Comparison of ENCODE assay signal across 15 cellular contexts in the genomic region with DNA sequence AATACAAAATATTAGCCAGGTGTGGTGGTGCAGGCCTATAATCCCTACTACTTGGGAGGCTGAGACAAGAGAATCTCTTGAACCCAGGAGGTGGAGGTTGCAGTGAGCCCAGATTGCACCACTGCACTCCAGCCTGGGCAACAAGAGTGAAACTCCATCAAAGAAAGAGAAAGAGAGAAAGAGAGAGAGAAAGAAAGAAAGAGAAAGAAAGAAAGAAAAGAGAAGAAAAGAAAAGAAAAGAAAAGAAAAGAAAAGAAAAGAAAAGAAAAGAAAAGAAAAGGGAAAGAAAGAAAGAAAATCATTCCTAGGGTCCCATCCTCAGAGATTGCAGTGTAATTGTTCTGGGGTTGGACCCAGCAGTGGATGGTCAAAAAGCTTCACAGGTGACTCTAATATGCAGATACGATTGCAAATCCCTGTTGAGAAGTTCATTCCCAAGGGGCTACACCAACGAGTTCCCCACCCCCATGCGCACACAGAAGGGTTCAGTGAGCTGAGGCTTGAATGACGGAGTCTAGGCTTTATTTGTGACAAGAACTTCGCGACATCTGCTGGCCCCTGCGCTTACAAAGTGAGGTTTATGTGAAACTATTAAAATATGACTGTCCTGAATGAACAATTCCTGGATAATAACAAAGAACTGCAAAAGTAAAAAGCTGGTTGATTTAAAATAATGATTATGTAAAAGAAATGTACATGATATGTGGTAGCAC. TPM values are rescaled to one million over a fixed set of nuclear protein-coding genes. Genes with fewer than 3 reads are reported as not detected.
A peak's percentile ranks its signal among the peaks of the same experiment; 100 is the strongest.
DNase-seq lines count a peak whose midpoint lies in the region; FAIRE-seq lines count a peak whose summit lies in the region.
"Had no signal": no experiment of that assay in that cellular context is flagged by ENCODE, and none has a peak within 500 bp of the region (broad histone marks: within the 10 kb centered on the region; RNA-seq: fewer than 3 reads in every experiment).

No MANE protein-coding gene starts in this region.

- H3K4me3 ChIP-seq in HUES48 (ENCODE audit: low read depth, low read length) (peak overlapping the region; percentile 31; the same call in 1 of the 2 replicates), SK-N-MC (peak overlapping the region; percentile 97), muscle layer of colon (ENCODE audit: low read depth in 1 of 2, low read length in 2 of 2) (no peak overlapping the region), small intestine (ENCODE audit: low read depth in 1 of 2, low read length in 2 of 2) (no peak overlapping the region)

- no peak overlapping the region for H3K9ac ChIP-seq in HUES48 (ENCODE audit: low read depth, low read length)
- H3K9ac ChIP-seq in SK-N-MC (ENCODE audit: insufficient read length) = no peak overlapping the region
- peak overlapping the region; percentile 51 for H3K9ac ChIP-seq in muscle layer of colon (ENCODE audit: low read length)

- DNase-seq in NCI-H82 (lab: John Stamatoyannopoulos, UW) (peak; percentile 11), NCI-H82 treated with DMSO at 0.1 percent for 48 hours (lab: John Stamatoyannopoulos, UW; ENCODE audit: unreplicated experiment) (no peak), SK-N-MC (ENCODE audit: low read depth, low spot score) (no peak), small intestine (no peak), SHP77 treated with DMSO at 0.1 percent for 48 hours (lab: John Stamatoyannopoulos, UW) (no peak), HPDE6-E6E7 (ENCODE audit: extremely low spot score) (no peak)
- DNase-seq: esophagus squamous epithelium had no signal

- no peak for FAIRE-seq in small intestine (lab: Jason Lieb, UNC)
- FAIRE-seq: keratinocyte had no signal

- H3K36me3 ChIP-seq in HUES48 (ENCODE audit: control insufficient read depth, insufficient read depth, low read length) (no peaks in the 10 kb centered on the region), SK-N-MC (ENCODE audit: insufficient read depth, low read length) (no peaks in the 10 kb centered on the region), muscle layer of colon (ENCODE audit: insufficient read depth, low read length) (no peaks in the 10 kb centered on the region), small intestine (ENCODE audit: control insufficient read depth in 2 of 2, insufficient read depth in 2 of 2, low read length in 2 of 2) (no peaks in the 10 kb centered on the region)
- H3K36me3 ChIP-seq: breast epithelium, esophagus squamous epithelium, ovary, tibial nerve had no signal

- H3K9me3 ChIP-seq in HUES48 (ENCODE audit: control insufficient read depth, insufficient read depth, low read length) (no peaks in the 10 kb centered on the region), SK-N-MC (ENCODE audit: low read depth, low read length) (no peaks in the 10 kb centered on the region), muscle layer of colon (ENCODE audit: low read length) (no peaks in the 10 kb centered on the region), small intestine (ENCODE audit: control insufficient read depth, low read depth) (no peaks in the 10 kb centered on the region)
- H3K9me3 ChIP-seq: breast epithelium, esophagus squamous epithelium, ovary, tibial nerve had no signal

- H3K4me1 ChIP-seq in HUES48 (ENCODE audit: control insufficient read depth, insufficient read depth, low read length) (peaks cover 10% of the 10 kb centered on the region), muscle layer of colon (ENCODE audit: insufficient read depth, low read length) (peaks cover 8% of the 10 kb centered on the region), small intestine (ENCODE audit: control insufficient read depth in 2 of 2, insufficient read depth in 1 of 2, low read depth in 1 of 2, low read length in 1 of 2) (peaks cover 0 to 6% of the 10 kb centered on the region in 2 donors)
- H3K4me1 ChIP-seq: breast epithelium had no signal

- 68 to 80% (median 77%) methylated on average over 7 of the region's 7 CpGs for WGBS in small intestine, 3 donors

- H3K27ac ChIP-seq in HUES48 (ENCODE audit: low read depth, low read length) = no peak overlapping the region
- no peak overlapping the region for H3K27ac ChIP-seq in SK-N-MC
- H3K27ac ChIP-seq in muscle layer of colon (ENCODE audit: low read depth, low read length) = no peak overlapping the region
- no peak overlapping the region for H3K27ac ChIP-seq in small intestine (ENCODE audit: low read depth in 1 of 2, low read length in 1 of 2)

- no peaks in the 10 kb centered on the region; the same call in 1 of the 2 replicates for H3K27me3 ChIP-seq in HUES48 (ENCODE audit: control insufficient read depth, insufficient read depth, low read length)
- H3K27me3 ChIP-seq in muscle layer of colon (ENCODE audit: control insufficient read depth in 1 of 2, insufficient read depth in 2 of 2, low read length in 2 of 2) = no peaks in the 10 kb centered on the region
- H3K27me3 ChIP-seq in small intestine (ENCODE audit: control insufficient read depth in 2 of 2, insufficient read depth in 2 of 2, low read length in 2 of 2) = no peaks in the 10 kb centered on the region
- H3K27me3 ChIP-seq: breast epithelium, dorsolateral prefrontal cortex, esophagus squamous epithelium, ovary, tibial nerve had no signal

RNA-seq across cellular contexts. Expression of a gene that starts 17.4 kb away (rescaled TPM):
- not detected for polyA plus RNA-seq in small intestine
- polyA plus RNA-seq: CD14-positive monocyte, keratinocyte, ovary had no signal

RNA-seq across cellular contexts. Expression of a gene that starts 20.7 kb away (rescaled TPM):
- polyA plus RNA-seq in small intestine = not detected
- polyA plus RNA-seq: CD14-positive monocyte, keratinocyte had no signal

RNA-seq across cellular contexts. Expression of a gene that starts 33.0 kb away (rescaled TPM):
- not detected for polyA plus RNA-seq in small intestine
- polyA plus RNA-seq: CD14-positive monocyte, keratinocyte, ovary had no signal

RNA-seq across cellular contexts. Expression of a gene that starts 47.7 kb away (rescaled TPM):
- not detected for polyA plus RNA-seq in small intestine
- polyA plus RNA-seq: CD14-positive monocyte, keratinocyte, ovary had no signal

Comparison
In these comparisons a context has a peak if more than half of its experiments do, and no peak if none do; other contexts are left out.
1. H3K4me3 ChIP-seq: peak in HUES48 (single experiment) and SK-N-MC (single experiment); none in muscle layer of colon (0 of 2) and small intestine (0 of 2).